In the genomic region with DNA sequence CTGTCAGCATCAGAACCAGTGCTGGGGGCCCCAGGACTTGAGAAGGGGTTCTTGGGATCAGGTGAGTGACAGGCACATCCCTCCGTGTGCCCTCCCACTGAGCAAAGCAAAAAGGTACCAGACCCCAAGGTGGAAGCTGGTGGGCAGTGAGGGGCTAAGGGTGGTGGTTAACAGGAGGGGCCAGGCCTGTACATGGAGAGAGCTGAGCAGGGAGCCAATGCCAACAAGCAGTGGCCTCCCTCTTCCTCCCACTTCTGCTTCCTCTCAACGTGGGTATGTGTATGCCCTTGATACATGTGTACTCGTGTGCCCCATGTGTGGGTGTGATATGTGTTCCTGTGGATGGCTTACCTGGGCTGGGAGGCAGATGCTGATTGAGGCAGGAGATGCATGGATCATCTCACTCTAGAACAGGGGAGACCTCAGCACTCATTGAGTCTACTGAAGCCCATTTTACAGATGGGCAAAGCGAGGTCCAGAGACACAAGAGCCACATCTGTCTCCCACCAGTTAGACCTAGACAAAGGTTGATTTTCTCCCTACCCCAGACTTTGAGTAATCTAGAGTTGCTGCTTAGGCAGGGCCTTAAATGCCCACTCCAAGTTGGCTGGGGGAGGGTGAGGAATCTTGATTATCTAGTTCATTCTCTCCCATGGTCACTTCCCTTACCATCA, we compare ENCODE assay signal across 1 cellular context.
TF ChIP-seq lines count a peak whose summit lies in the region.

No MANE protein-coding gene starts in this region.

TF ChIP-seq in H1, 55 proteins besides CTCF, POLR2A, EP300 and RAD21:
- TF ChIP-seq KDM1A (IDR thresholded peaks at IDR 0.05; ENCODE audit: borderline replicate concordance, low read length), result peak; percentile 52; the same call in 1 of the 2 replicates
- TF ChIP-seq EGR1 (IDR thresholded peaks at IDR 0.05; ENCODE audit: borderline replicate concordance, low read depth, low read length), result no peak
